In the genomic region with DNA sequence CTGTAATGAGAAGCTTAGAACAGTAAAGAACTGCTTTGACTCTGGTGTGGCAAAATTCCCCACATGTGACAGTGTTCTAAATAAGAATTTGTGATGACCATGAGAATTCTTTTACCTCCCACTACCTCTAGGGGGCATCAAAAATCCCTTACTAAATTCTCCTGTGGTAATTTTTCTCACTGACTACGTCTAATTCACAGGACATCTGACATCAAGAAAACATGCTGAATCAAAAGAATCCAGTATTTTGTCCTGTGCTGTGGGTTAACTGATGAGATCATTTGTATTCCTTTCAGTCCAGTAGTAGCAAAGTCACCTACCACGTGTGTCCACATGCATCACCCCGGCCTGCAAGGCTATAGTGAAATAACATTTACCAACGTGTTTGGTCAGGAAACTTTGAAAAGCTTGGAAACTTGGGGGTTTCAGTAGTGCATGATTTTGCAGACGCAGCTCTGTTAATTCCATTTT, we compare ENCODE assay signal across 8 cellular contexts.
A peak's percentile ranks its signal among the peaks of the same experiment; 100 is the strongest.
DNase-seq lines count a peak whose midpoint lies in the region; ATAC-seq and TF ChIP-seq lines count a peak whose summit lies in the region.

No MANE protein-coding gene starts in this region.

- peak; percentile 73 for TF ChIP-seq CTCF in foreskin keratinocyte (conservative IDR thresholded peaks at IDR 0.05)

- no peaks in the 10 kb centered on the region for H3K9me3 Mint-ChIP-seq in activated CD4-positive, alpha-beta T cell treated with anti-CD3 and anti-CD28 coated beads, Interleukin-2, amount 10 ng/mL, durations not matched to agents 24 days and 14 days

- intact Hi-C loops in activated CD4-positive, alpha-beta T cell treated with anti-CD3 and anti-CD28 coated beads, Interleukin-2, amount 10 ng/mL, durations not matched to agents 24 days and 14 days (cut with micrococcal nuclease) = loop anchor here (1.0 kb wide), 1 partner anchor 63 kb away; no protein-coding TSS in a partner anchor

- peak; percentile 61 for DNase-seq in activated CD4-positive, alpha-beta T cell treated with anti-CD3 and anti-CD28 coated beads, Interleukin-2, amount 10 ng/mL, durations not matched to agents 24 days and 14 days
- DNase-seq in activated CD4-positive, alpha-beta T cell treated with anti-CD3 and anti-CD28 coated beads for 1 hour = no peak
- DNase-seq in HS-27A (ENCODE audit: low read depth) (peak; percentile 3), SKM-1 treated with dmso at 0.1 percent for 144 hours (lab: John Stamatoyannopoulos, UW; ENCODE audit: unreplicated experiment) (peak; percentile 52), foreskin keratinocyte (peak; percentile 13 to 41), retina (peak; percentile 15)
- DNase-seq in activated effector memory CD4-positive, alpha-beta T cell treated with Interleukin-2 at 50 U/mL for 16 hours = no peak

- H3K27ac ChIP-seq in foreskin keratinocyte = no peak overlapping the region

- no peaks in the 10 kb centered on the region for H3K4me1 Mint-ChIP-seq in activated CD4-positive, alpha-beta T cell treated with anti-CD3 and anti-CD28 coated beads, Interleukin-2, amount 10 ng/mL, durations not matched to agents 24 days and 14 days

- peak; percentile 44 for ATAC-seq in foreskin keratinocyte
- ATAC-seq in GM21367 (IDR thresholded peaks at IDR 0.05; ENCODE audit: unreplicated experiment) = no peak

- H3K4me1 ChIP-seq in foreskin keratinocyte = no peaks in the 10 kb centered on the region

- H3K27me3 Mint-ChIP-seq in activated CD4-positive, alpha-beta T cell treated with anti-CD3 and anti-CD28 coated beads, Interleukin-2, amount 10 ng/mL, durations not matched to agents 24 days and 14 days = no peaks in the 10 kb centered on the region

- peaks cover 14% of the 10 kb centered on the region for H3K36me3 Mint-ChIP-seq in activated CD4-positive, alpha-beta T cell treated with anti-CD3 and anti-CD28 coated beads, Interleukin-2, amount 10 ng/mL, durations not matched to agents 24 days and 14 days (ENCODE audit: low read depth)

- H3K27me3 ChIP-seq in foreskin keratinocyte = no peaks in the 10 kb centered on the region

- H3K4me3 Mint-ChIP-seq in activated CD4-positive, alpha-beta T cell treated with anti-CD3 and anti-CD28 coated beads, Interleukin-2, amount 10 ng/mL, durations not matched to agents 24 days and 14 days = no peak overlapping the region

- no peak overlapping the region for H3K27ac Mint-ChIP-seq in activated CD4-positive, alpha-beta T cell treated with anti-CD3 and anti-CD28 coated beads, Interleukin-2, amount 10 ng/mL, durations not matched to agents 24 days and 14 days

Comparison
In these comparisons a context has a peak if more than half of its experiments do, and no peak if none do; other contexts are left out.
1. DNase-seq: peak in activated CD4-positive, alpha-beta T cell treated with anti-CD3 and anti-CD28 coated beads, Interleukin-2, amount 10 ng/mL, durations not matched to agents 24 days and 14 days (single experiment), HS-27A (single experiment), SKM-1 treated with dmso at 0.1 percent for 144 hours (single experiment), foreskin keratinocyte (2 of 2) and retina (single experiment); none in activated CD4-positive, alpha-beta T cell treated with anti-CD3 and anti-CD28 coated beads for 1 hour (single experiment) and activated effector memory CD4-positive, alpha-beta T cell treated with Interleukin-2 at 50 U/mL for 16 hours (single experiment).